ENCODE assay signal across 21 cellular contexts in genomic region chr1:90317628-90318027, GRCh38.
"Had no signal": no experiment of that assay in that cellular context is flagged by ENCODE, and none has a peak within 500 bp of the region (broad histone marks: within the 10 kb centered on the region; RNA-seq: fewer than 3 reads in every experiment).

No MANE protein-coding gene starts in this region.

- H3K79me2 ChIP-seq: hepatocyte had no signal

- ATAC-seq: effector memory CD8-positive, alpha-beta T cell; left colon; naive thymus-derived CD8-positive, alpha-beta T cell; psoas muscle; sciatic nerve; stimulated activated naive B cell treated with anti-CD40 and anti-IgM and Interleukin-4, amounts not matched to agents 10 μg/mL and 1 μg/mL and 100 μg/mL, for 72 hours; stimulated activated naive CD8-positive, alpha-beta T cell treated with anti-CD3 and anti-CD28 coated beads, Interleukin-15, amount 100 ng/mL, for 72 hours; upper lobe of right lung had no signal

- H2AFZ ChIP-seq: hepatocyte had no signal

- H3K27ac Mint-ChIP-seq: dendritic cell treated with granulocyte-macrophage colony-stimulating factor and Interleukin-4, amounts not matched to agents 40 ng/mL and 50 ng/mL, for 4 days; effector memory CD8-positive, alpha-beta T cell; naive thymus-derived CD8-positive, alpha-beta T cell; stimulated activated naive B cell treated with anti-CD40 and anti-IgM and Interleukin-4, amounts not matched to agents 10 μg/mL and 1 μg/mL and 100 μg/mL, for 72 hours; stimulated activated naive CD8-positive, alpha-beta T cell treated with anti-CD3 and anti-CD28 coated beads, Interleukin-15, amount 100 ng/mL, for 72 hours had no signal

- DNase-seq: effector memory CD8-positive, alpha-beta T cell; erythroblast; foreskin melanocyte; head of caudate nucleus; left colon; naive thymus-derived CD8-positive, alpha-beta T cell; psoas muscle; retina; spleen; stimulated activated CD4-positive, alpha-beta T cell treated with anti-CD3 and anti-CD28 coated beads, Interleukin-2, amount 100 ng/mL, for 24 hours; stimulated activated CD4-positive, alpha-beta T cell treated with anti-CD3 and anti-CD28 coated beads, Interleukin-4, amount 100 ng/mL, for 4 hours; stimulated activated naive B cell treated with anti-CD40 and anti-IgM and Interleukin-4, amounts not matched to agents 10 μg/mL and 1 μg/mL and 100 μg/mL, for 72 hours; stimulated activated naive CD8-positive, alpha-beta T cell treated with anti-CD3 and anti-CD28 coated beads, Interleukin-15, amount 100 ng/mL, for 72 hours; testis; upper lobe of right lung had no signal

- H3K4me1 ChIP-seq: psoas muscle, spleen, testis, tibial nerve, upper lobe of right lung, vagina had no signal

- H3K27me3 ChIP-seq: hepatocyte, neutrophil, spleen, testis, tibial nerve, upper lobe of right lung, vagina had no signal

- H3K27me3 Mint-ChIP-seq: stimulated activated naive B cell treated with anti-CD40 and anti-IgM and Interleukin-4, amounts not matched to agents 10 μg/mL and 1 μg/mL and 100 μg/mL, for 72 hours had no signal

- H3K4me3 Mint-ChIP-seq: dendritic cell treated with granulocyte-macrophage colony-stimulating factor and Interleukin-4, amounts not matched to agents 40 ng/mL and 50 ng/mL, for 4 days; effector memory CD8-positive, alpha-beta T cell; naive thymus-derived CD8-positive, alpha-beta T cell; stimulated activated naive B cell treated with anti-CD40 and anti-IgM and Interleukin-4, amounts not matched to agents 10 μg/mL and 1 μg/mL and 100 μg/mL, for 72 hours; stimulated activated naive CD8-positive, alpha-beta T cell treated with anti-CD3 and anti-CD28 coated beads, Interleukin-15, amount 100 ng/mL, for 72 hours had no signal

- H3K36me3 ChIP-seq: neutrophil, spleen, tibial nerve, upper lobe of right lung, vagina had no signal

- H3K27ac ChIP-seq: hepatocyte, neutrophil, psoas muscle, spleen, testis, tibial nerve, upper lobe of right lung, vagina had no signal

- H3K9me3 ChIP-seq: neutrophil, psoas muscle, spleen, testis, tibial nerve, upper lobe of right lung, vagina had no signal

- H3K9me3 Mint-ChIP-seq: dendritic cell treated with granulocyte-macrophage colony-stimulating factor and Interleukin-4, amounts not matched to agents 40 ng/mL and 50 ng/mL, for 4 days; effector memory CD8-positive, alpha-beta T cell; stimulated activated naive B cell treated with anti-CD40 and anti-IgM and Interleukin-4, amounts not matched to agents 10 μg/mL and 1 μg/mL and 100 μg/mL, for 72 hours; stimulated activated naive CD8-positive, alpha-beta T cell treated with anti-CD3 and anti-CD28 coated beads, Interleukin-15, amount 100 ng/mL, for 72 hours had no signal

- H3K4me3 ChIP-seq: hepatocyte, psoas muscle, spleen, testis, tibial nerve, upper lobe of right lung, vagina had no signal

- H3K4me2 ChIP-seq: hepatocyte had no signal

- H3K4me1 Mint-ChIP-seq: naive thymus-derived CD8-positive, alpha-beta T cell; stimulated activated naive B cell treated with anti-CD40 and anti-IgM and Interleukin-4, amounts not matched to agents 10 μg/mL and 1 μg/mL and 100 μg/mL, for 72 hours; stimulated activated naive CD8-positive, alpha-beta T cell treated with anti-CD3 and anti-CD28 coated beads, Interleukin-15, amount 100 ng/mL, for 72 hours had no signal

- H3K36me3 Mint-ChIP-seq: naive thymus-derived CD8-positive, alpha-beta T cell; stimulated activated naive B cell treated with anti-CD40 and anti-IgM and Interleukin-4, amounts not matched to agents 10 μg/mL and 1 μg/mL and 100 μg/mL, for 72 hours had no signal
